ENCODE assay signal across 17 cellular contexts in genomic region chr1:29474274-29474824, GRCh38.
"Had no signal": no experiment of that assay in that cellular context is flagged by ENCODE, and none has a peak within 500 bp of the region (broad histone marks: within the 10 kb centered on the region; RNA-seq: fewer than 3 reads in every experiment).

No MANE protein-coding gene starts in this region.

- ATAC-seq: activated CD8-positive, alpha-beta T cell treated with anti-CD3 and anti-CD28 coated beads, Interleukin-2, amount 10 ng/mL, durations not matched to agents 7 days and 5 days; body of pancreas; foreskin keratinocyte; left lung; stimulated activated naive CD8-positive, alpha-beta T cell treated with anti-CD3 and anti-CD28 coated beads, Interleukin-15, Interleukin-2, amounts not matched to agents 100 U/mL and 50 U/mL, for 24 hours had no signal

- H3K27ac ChIP-seq: body of pancreas, dorsolateral prefrontal cortex, foreskin keratinocyte, left lung, tibial nerve had no signal

- DNase-seq: activated CD4-positive, alpha-beta T cell treated with anti-CD3 and anti-CD28 coated beads, Interleukin-2, amount 10 ng/mL, durations not matched to agents 24 days and 14 days; activated CD8-positive, alpha-beta T cell treated with anti-CD3 and anti-CD28 coated beads, Interleukin-2, amount 10 ng/mL, durations not matched to agents 7 days and 5 days; activated naive CD4-positive, alpha-beta T cell treated with Interleukin-2 at 50 U/mL for 16 hours; activated naive CD8-positive, alpha-beta T cell treated with anti-CD3 and anti-CD28 coated beads, Interleukin-2, amount 10 ng/mL, durations not matched to agents 7 days and 5 days; activated T-cell treated with anti-CD3 and anti-CD28 coated beads, Interleukin-2, amount 50 U/mL, for 24 hours; body of pancreas; caudate nucleus; dorsolateral prefrontal cortex; foreskin keratinocyte; glutamatergic neuron; left lung; occipital lobe; stimulated activated CD4-positive, alpha-beta T cell treated with anti-CD3 and anti-CD28 coated beads, Interleukin-2, amount 100 ng/mL, for 24 hours; stimulated activated naive CD8-positive, alpha-beta T cell treated with anti-CD3 and anti-CD28 coated beads, Interleukin-15, Interleukin-2, amounts not matched to agents 100 U/mL and 50 U/mL, for 24 hours; T1000; uterus had no signal

- H3K9me3 ChIP-seq: body of pancreas, left lung, tibial nerve, uterus had no signal

- H3K36me3 ChIP-seq: left lung, tibial nerve, uterus had no signal

- H3K4me3 ChIP-seq: body of pancreas, dorsolateral prefrontal cortex, left lung, tibial nerve, uterus had no signal

- H3K4me1 ChIP-seq: foreskin keratinocyte, left lung, tibial nerve, uterus had no signal

- H3K27me3 ChIP-seq: body of pancreas, uterus had no signal
